In genomic region chr10:76337641-76338040, GRCh38 we compare ENCODE assay signal across 14 cellular contexts.
DNase-seq lines count a peak whose midpoint lies in the region; FAIRE-seq and TF ChIP-seq lines count a peak whose summit lies in the region.
"Had no signal": no experiment of that assay in that cellular context is flagged by ENCODE, and none has a peak within 500 bp of the region (broad histone marks: within the 10 kb centered on the region; RNA-seq: fewer than 3 reads in every experiment).

No MANE protein-coding gene starts in this region.

- H3K4me3 ChIP-seq in mammary epithelial cell (replicated peaks in 1 of 3; ENCODE audit: insufficient read depth in 1 of 3, low read depth in 2 of 3, low read length in 3 of 3) (no peak overlapping the region), breast epithelium (no peak overlapping the region), bronchial epithelial cell (ENCODE audit: low read depth, low read length) (no peak overlapping the region), tibial nerve (no peak overlapping the region)
- H3K4me3 ChIP-seq: dorsolateral prefrontal cortex, suprapubic skin had no signal

- 20% methylated on average over 1 of the region's 1 CpG for WGBS in mammary epithelial cell (ENCODE audit: low coverage, missing lambda C conversion rate)
- 57 to 67% methylated on average over 1 of the region's 1 CpG for WGBS in tibial nerve, 2 donors

- CTCF ChIA-PET in mammary epithelial cell (lab: Charles Lee; ENCODE audit: low non-redundant PET): no interaction called here

- H3K36me3 ChIP-seq in mammary epithelial cell (ENCODE audit: insufficient read depth, low read length): no peaks in the 10 kb centered on the region
- no peaks in the 10 kb centered on the region for H3K36me3 ChIP-seq in breast epithelium
- H3K36me3 ChIP-seq in bronchial epithelial cell (ENCODE audit: control insufficient read depth, insufficient read depth, low read length): no peaks in the 10 kb centered on the region
- H3K36me3 ChIP-seq in tibial nerve: no peaks in the 10 kb centered on the region
- H3K36me3 ChIP-seq: suprapubic skin had no signal

- TF ChIP-seq EP300 in tibial nerve (IDR thresholded peaks at IDR 0.05): no peak

- no peaks in the 10 kb centered on the region for H4K20me1 ChIP-seq in mammary epithelial cell (ENCODE audit: insufficient read depth, low read length)

- in situ Hi-C loops in mammary epithelial cell (cut with MboI; ENCODE audit: low sequenced_read_pairs in 2 of 2): no loop called here

- H3K4me2 ChIP-seq in mammary epithelial cell (ENCODE audit: insufficient read depth, low read depth, low read length): no peak overlapping the region

- BruUV-seq in mammary epithelial cell (replicated peaks; lab: Mats Ljungman, UMichigan): no TSS peak

- H3K4me1 ChIP-seq in mammary epithelial cell (ENCODE audit: insufficient read depth, low read length) (peaks cover 2% of the 10 kb centered on the region), breast epithelium (no peaks in the 10 kb centered on the region), tibial nerve (peaks cover 0 to 22% (median 0%) of the 10 kb centered on the region in 4 donors)

- H3K9me3 ChIP-seq in mammary epithelial cell (replicated peaks; ENCODE audit: insufficient read depth, low read length): no peaks in the 10 kb centered on the region
- H3K9me3 ChIP-seq in breast epithelium: no peaks in the 10 kb centered on the region
- H3K9me3 ChIP-seq in tibial nerve: peaks cover 0 to under 1% (median 0%) of the 10 kb centered on the region in 4 donors
- H3K9me3 ChIP-seq: suprapubic skin had no signal

- DNase-seq in mammary epithelial cell (peak; percentile 41), breast epithelium (ENCODE audit: low spot score in 2 of 2) (no peak), bronchial epithelial cell (ENCODE audit: low read depth) (peak; percentile 26), kidney glomerular epithelial cell (lab: John Stamatoyannopoulos, UW) (peak; percentile 44), T1000 (lab: John Stamatoyannopoulos, UW) (no peak), tibial nerve (ENCODE audit: low spot score in 2 of 2) (no peak)
- DNase-seq in stimulated activated naive CD4-positive, alpha-beta T cell (lab: John Stamatoyannopoulos, UW): no peak
- DNase-seq in stimulated activated CD4-positive, alpha-beta T cell treated with anti-CD3 and anti-CD28 coated beads, Interleukin-1b, Interleukin-23, amount 100 ng/mL, for 48 hours: no peak
- DNase-seq: activated CD8-positive, alpha-beta T cell treated with anti-CD3 and anti-CD28 coated beads, Interleukin-2, amount 10 ng/mL, durations not matched to agents 7 days and 5 days; activated naive CD4-positive, alpha-beta T cell treated with anti-CD3 and anti-CD28 coated beads, Interleukin-2, amount 10 ng/mL, durations not matched to agents 7 days and 5 days; dorsolateral prefrontal cortex; right cardiac atrium had no signal

- no peaks in the 10 kb centered on the region for H3K79me2 ChIP-seq in mammary epithelial cell (ENCODE audit: insufficient read depth, low read length)

- H3K9ac ChIP-seq in mammary epithelial cell (ENCODE audit: insufficient read depth, low read length): no peak overlapping the region

- intact Hi-C loops in mammary epithelial cell (cut with micrococcal nuclease): no loop called here
- intact Hi-C loops in breast epithelium (cut with DNase I; ENCODE audit: low total_unique reads): no loop called here

- TF ChIP-seq POLR2A in breast epithelium (IDR thresholded peaks at IDR 0.05) (no peak), tibial nerve (IDR thresholded peaks at IDR 0.05) (no peak)

- H3K27me3 ChIP-seq in mammary epithelial cell (ENCODE audit: insufficient read depth, low read length) (no peaks in the 10 kb centered on the region), breast epithelium (no peaks in the 10 kb centered on the region), bronchial epithelial cell (ENCODE audit: control insufficient read depth, insufficient read depth, low read length) (no peaks in the 10 kb centered on the region), tibial nerve (no peaks in the 10 kb centered on the region)
- H3K27me3 ChIP-seq: suprapubic skin had no signal

- dilution Hi-C loops in mammary epithelial cell (cut with HindIII; ENCODE audit: low sequenced_read_pairs): no loop called here

- H3K27ac ChIP-seq in mammary epithelial cell (ENCODE audit: insufficient read depth, low read depth, low read length): no peak overlapping the region
- no peak overlapping the region for H3K27ac ChIP-seq in breast epithelium
- no peak overlapping the region for H3K27ac ChIP-seq in tibial nerve
- H3K27ac ChIP-seq: suprapubic skin had no signal

- H2AFZ ChIP-seq in mammary epithelial cell (ENCODE audit: low read depth, low read length): no peak overlapping the region

- FAIRE-seq in bronchial epithelial cell (lab: Jason Lieb, UNC): no peak
- FAIRE-seq: A204.1 had no signal

- TF ChIP-seq CTCF in mammary epithelial cell (conservative IDR thresholded peaks at IDR 0.05 in 1 of 2, IDR thresholded peaks at IDR 0.05 in 1 of 2; ENCODE audit: extremely low read depth in 1 of 2, insufficient read depth in 1 of 2, low read depth in 1 of 2, low read length in 2 of 2): no peak
- no peak for TF ChIP-seq CTCF in breast epithelium (IDR thresholded peaks at IDR 0.05)
- TF ChIP-seq CTCF in bronchial epithelial cell (IDR thresholded peaks at IDR 0.05; ENCODE audit: insufficient read depth, low read length, severe bottlenecking): no peak
- TF ChIP-seq CTCF in tibial nerve (IDR thresholded peaks at IDR 0.05): no peak

Comparison
In these comparisons a context has a peak if more than half of its experiments do, and no peak if none do; other contexts are left out.
1. DNase-seq: peak in mammary epithelial cell (single experiment), bronchial epithelial cell (single experiment) and kidney glomerular epithelial cell (single experiment); none in breast epithelium (0 of 2), T1000 (single experiment), stimulated activated naive CD4-positive, alpha-beta T cell (0 of 6), tibial nerve (0 of 2) and stimulated activated CD4-positive, alpha-beta T cell treated with anti-CD3 and anti-CD28 coated beads, Interleukin-1b, Interleukin-23, amount 100 ng/mL, for 48 hours (single experiment).